Comparison of ENCODE assay signal across 9 cellular contexts in the genomic region with DNA sequence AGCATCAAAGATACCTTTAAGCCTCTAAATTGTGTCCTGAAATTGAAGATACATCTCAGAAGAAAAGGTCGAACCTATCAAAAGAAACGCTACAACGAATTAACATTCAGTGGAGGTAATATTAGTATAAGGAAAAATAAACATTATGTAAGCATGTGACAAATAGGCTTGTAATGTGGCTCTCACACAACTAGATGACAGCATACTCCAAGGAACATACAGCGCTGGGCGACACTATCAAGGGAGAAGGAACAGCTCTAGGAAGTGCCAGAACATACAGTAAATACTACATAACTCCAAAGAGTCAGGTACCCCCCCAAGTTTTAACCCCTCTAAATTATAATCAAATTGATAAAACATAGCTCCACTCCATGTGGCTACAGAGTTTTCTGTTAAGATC.
DNase-seq lines count a peak whose midpoint lies in the region; ATAC-seq and TF ChIP-seq lines count a peak whose summit lies in the region.
"Had no signal": no experiment of that assay in that cellular context is flagged by ENCODE, and none has a peak within 500 bp of the region (broad histone marks: within the 10 kb centered on the region; RNA-seq: fewer than 3 reads in every experiment).

No MANE protein-coding gene starts in this region.

- H3K4me1 Mint-ChIP-seq in stimulated activated effector memory CD8-positive, alpha-beta T cell treated with anti-CD3 and anti-CD28 coated beads, Interleukin-12 subunit alpha, Interleukin-12 subunit beta, amount 100 ng/mL, for 72 hours = no peaks in the 10 kb centered on the region

- peaks cover 1% of the 10 kb centered on the region for H3K9me3 Mint-ChIP-seq in stimulated activated effector memory CD8-positive, alpha-beta T cell treated with anti-CD3 and anti-CD28 coated beads, Interleukin-12 subunit alpha, Interleukin-12 subunit beta, amount 100 ng/mL, for 72 hours

- peak; percentile 48; the same call in 2 of the 3 replicates for TF ChIP-seq CTCF in GM12872 (IDR thresholded peaks at IDR 0.05; ENCODE audit: insufficient read depth, low read depth, low read length)

- ATAC-seq in GM18873 (IDR thresholded peaks at IDR 0.05; ENCODE audit: low FRiP score, unreplicated experiment) (no peak), HG02571 (IDR thresholded peaks at IDR 0.05; ENCODE audit: unreplicated experiment) (no peak)
- ATAC-seq in stimulated activated effector memory CD8-positive, alpha-beta T cell treated with anti-CD3 and anti-CD28 coated beads, Interleukin-12 subunit alpha, Interleukin-12 subunit beta, amount 100 ng/mL, for 72 hours = no peak

- no peak overlapping the region for H3K27ac Mint-ChIP-seq in stimulated activated effector memory CD8-positive, alpha-beta T cell treated with anti-CD3 and anti-CD28 coated beads, Interleukin-12 subunit alpha, Interleukin-12 subunit beta, amount 100 ng/mL, for 72 hours
- H3K27ac Mint-ChIP-seq: IgD-negative memory B cell had no signal

- peak; percentile 48 for DNase-seq in NCI-H1694 (lab: John Stamatoyannopoulos, UW)
- peak; percentile 27 to 80 for DNase-seq in SW 1271 (lab: John Stamatoyannopoulos, UW)
- peak; percentile 61 for DNase-seq in islet precursor cell
- no peak for DNase-seq in stimulated activated effector memory CD8-positive, alpha-beta T cell treated with anti-CD3 and anti-CD28 coated beads, Interleukin-12 subunit alpha, Interleukin-12 subunit beta, amount 100 ng/mL, for 72 hours (ENCODE audit: low spot score in 2 of 2)
- no peak for DNase-seq in GM19238 (ENCODE audit: insufficient read length, low spot score)

- no peaks in the 10 kb centered on the region for H3K36me3 Mint-ChIP-seq in stimulated activated effector memory CD8-positive, alpha-beta T cell treated with anti-CD3 and anti-CD28 coated beads, Interleukin-12 subunit alpha, Interleukin-12 subunit beta, amount 100 ng/mL, for 72 hours

- no peak overlapping the region for H3K4me3 Mint-ChIP-seq in stimulated activated effector memory CD8-positive, alpha-beta T cell treated with anti-CD3 and anti-CD28 coated beads, Interleukin-12 subunit alpha, Interleukin-12 subunit beta, amount 100 ng/mL, for 72 hours
- H3K4me3 Mint-ChIP-seq: IgD-negative memory B cell had no signal

Comparison
In these comparisons a context has a peak if more than half of its experiments do, and no peak if none do; other contexts are left out.
1. DNase-seq: peak in NCI-H1694 (single experiment), SW 1271 (2 of 2) and islet precursor cell (single experiment); none in stimulated activated effector memory CD8-positive, alpha-beta T cell treated with anti-CD3 and anti-CD28 coated beads, Interleukin-12 subunit alpha, Interleukin-12 subunit beta, amount 100 ng/mL, for 72 hours (0 of 2) and GM19238 (single experiment).